Comparison of ENCODE assay signal across 8 cellular contexts in the genomic region with DNA sequence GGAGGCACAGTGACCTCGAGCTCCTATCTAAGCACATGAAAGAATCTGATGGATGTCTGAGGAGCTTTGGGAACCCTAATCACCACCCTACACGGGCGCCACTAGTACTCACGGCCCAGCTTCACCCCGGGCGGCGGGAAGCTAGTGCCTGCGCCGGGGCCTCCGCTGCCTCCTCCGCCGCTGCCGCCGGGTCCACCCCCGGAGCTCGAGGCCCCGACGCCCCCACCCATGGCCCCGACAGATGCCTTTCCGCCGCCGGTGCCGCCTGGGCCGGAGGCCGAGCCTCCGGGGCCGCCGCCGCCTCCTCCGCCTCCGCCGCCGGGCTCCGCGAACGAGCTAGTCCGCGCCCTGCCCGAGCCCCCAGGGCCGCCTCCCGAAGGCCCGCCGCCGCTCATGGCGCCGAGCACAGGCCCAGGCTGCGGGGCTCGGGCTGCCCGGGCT. TPM values are rescaled to one million over a fixed set of nuclear protein-coding genes. Genes with fewer than 3 reads are reported as not detected.
DNase-seq lines count a peak whose midpoint lies in the region; ATAC-seq and TF ChIP-seq lines count a peak whose summit lies in the region.

No MANE protein-coding gene starts in this region.

- H3K27me3 Mint-ChIP-seq in CD4-positive, CD25-positive, alpha-beta regulatory T cell = no peaks in the 10 kb centered on the region
- peaks cover 18% of the 10 kb centered on the region for H3K27me3 Mint-ChIP-seq in GM23338 (ENCODE audit: insufficient read depth, low read depth, poor library complexity)
- H3K27me3 Mint-ChIP-seq in activated CD4-positive, alpha-beta T cell treated with anti-CD3 and anti-CD28 coated beads, Interleukin-2, amount 10 ng/mL, durations not matched to agents 24 days and 14 days = no peaks in the 10 kb centered on the region

- peak overlapping the region; percentile 90 for H3K4me2 ChIP-seq in GM23338

- peak overlapping the region; percentile 86 to 90 (median 89) for H3K4me3 Mint-ChIP-seq in CD4-positive, CD25-positive, alpha-beta regulatory T cell
- peak overlapping the region; percentile 91 for H3K4me3 Mint-ChIP-seq in GM23338
- H3K4me3 Mint-ChIP-seq in activated CD4-positive, alpha-beta T cell treated with anti-CD3 and anti-CD28 coated beads, Interleukin-2, amount 10 ng/mL, durations not matched to agents 24 days and 14 days = peak overlapping the region; percentile 90

- no peak for TF ChIP-seq CTCF in GM23338 (conservative IDR thresholded peaks at IDR 0.05; ENCODE audit: low read depth in 2 of 2)
- TF ChIP-seq CTCF in gastrocnemius medialis (IDR thresholded peaks at IDR 0.05 in 4 of 5, conservative IDR thresholded peaks at IDR 0.05 in 1 of 5) = peak in 1 of 5 experiments; percentile 9

- H4K20me1 ChIP-seq in GM23338 (replicated peaks; ENCODE audit: insufficient read depth) = peaks cover 26% of the 10 kb centered on the region; the same call in 1 of the 2 replicates

- H3K9me2 ChIP-seq in GM23338 (ENCODE audit: insufficient read depth) = no peaks in the 10 kb centered on the region

- intact Hi-C loops in activated CD4-positive, alpha-beta T cell treated with anti-CD3 and anti-CD28 coated beads, Interleukin-2, amount 10 ng/mL, durations not matched to agents 24 days and 14 days (cut with micrococcal nuclease) = loop anchor here (1.0 to 2.0 kb wide), 4 partner anchors 22 to 119 kb away; partner anchors contain the start of genes POU2F2 and ZNF526
- intact Hi-C loops in gastrocnemius medialis (cut with DNase I; ENCODE audit: low total_unique reads) = loop anchor here (1.0 to 10.0 kb wide), 3 partner anchors 22 to 287 kb away; partner anchors contain the start of genes CNFN, RABAC1 and ZNF526

- peaks cover 20% of the 10 kb centered on the region for H3K36me3 ChIP-seq in CD4-positive, CD25-positive, alpha-beta regulatory T cell (ENCODE audit: control insufficient read depth, insufficient read depth, low read length)
- H3K36me3 ChIP-seq in GM23338 (ENCODE audit: insufficient read depth) (no peaks in the 10 kb centered on the region), gastrocnemius medialis (peaks cover 0 to 17% of the 10 kb centered on the region in 2 donors)

- H3K27me3 ChIP-seq in CD4-positive, CD25-positive, alpha-beta regulatory T cell (ENCODE audit: control insufficient read depth, insufficient read depth, low read length) = no peaks in the 10 kb centered on the region
- H3K27me3 ChIP-seq in GM23338 (ENCODE audit: insufficient read depth) (no peaks in the 10 kb centered on the region), gastrocnemius medialis (no peaks in the 10 kb centered on the region)

- in situ Hi-C loops in gastrocnemius medialis (cut with MboI; ENCODE audit: low sequenced_read_pairs in 4 of 4) = loop anchor here in 2 of 4 donors (5.0 to 10.0 kb wide), 2 partner anchors 45 to 83 kb away; partner anchors contain the start of gene MEGF8 (in 1 of the 2)

- H3F3A ChIP-seq in GM23338 (replicated peaks; ENCODE audit: low read depth) = peaks cover 22% of the 10 kb centered on the region

- H3K27ac Mint-ChIP-seq in CD4-positive, CD25-positive, alpha-beta regulatory T cell = peak overlapping the region; percentile 60 to 93 (median 90)
- H3K27ac Mint-ChIP-seq in GM23338 = no peak overlapping the region
- peak overlapping the region; percentile 88 for H3K27ac Mint-ChIP-seq in activated CD4-positive, alpha-beta T cell treated with anti-CD3 and anti-CD28 coated beads, Interleukin-2, amount 10 ng/mL, durations not matched to agents 24 days and 14 days

- H3K4me1 Mint-ChIP-seq in CD4-positive, CD25-positive, alpha-beta regulatory T cell = peaks cover 8 to 65% (median 45%) of the 10 kb centered on the region in 4 donors
- peaks cover 24% of the 10 kb centered on the region for H3K4me1 Mint-ChIP-seq in GM23338
- H3K4me1 Mint-ChIP-seq in activated CD4-positive, alpha-beta T cell treated with anti-CD3 and anti-CD28 coated beads, Interleukin-2, amount 10 ng/mL, durations not matched to agents 24 days and 14 days = peaks cover 37% of the 10 kb centered on the region

- H3K36me3 Mint-ChIP-seq in CD4-positive, CD25-positive, alpha-beta regulatory T cell = peaks cover 14% of the 10 kb centered on the region
- peaks cover 18% of the 10 kb centered on the region for H3K36me3 Mint-ChIP-seq in GM23338 (ENCODE audit: low read depth)
- H3K36me3 Mint-ChIP-seq in activated CD4-positive, alpha-beta T cell treated with anti-CD3 and anti-CD28 coated beads, Interleukin-2, amount 10 ng/mL, durations not matched to agents 24 days and 14 days (ENCODE audit: low read depth) = peaks cover 16% of the 10 kb centered on the region

- peak in 1 of 3 donors; percentile 35 for DNase-seq in CD4-positive, CD25-positive, alpha-beta regulatory T cell
- DNase-seq in GM23338 (ENCODE audit: low spot score) (no peak), globus pallidus (ENCODE audit: low spot score) (peak; percentile 26), gastrocnemius medialis (no peak), NCI-H128 (lab: John Stamatoyannopoulos, UW; ENCODE audit: unreplicated experiment) (no peak), COLO668 (lab: John Stamatoyannopoulos, UW; ENCODE audit: unreplicated experiment) (no peak)
- DNase-seq in activated CD4-positive, alpha-beta T cell treated with anti-CD3 and anti-CD28 coated beads, Interleukin-2, amount 10 ng/mL, durations not matched to agents 24 days and 14 days = no peak

- ATAC-seq in CD4-positive, CD25-positive, alpha-beta regulatory T cell (ENCODE audit: low read depth in 2 of 2) = no peak
- ATAC-seq in GM23338 (no peak), gastrocnemius medialis (no peak), GM21825 (IDR thresholded peaks at IDR 0.05; ENCODE audit: unreplicated experiment) (no peak)

- H3K79me2 ChIP-seq in GM23338 (replicated peaks; ENCODE audit: insufficient read depth) = peaks cover 21% of the 10 kb centered on the region

- no peaks in the 10 kb centered on the region for H3K9me3 ChIP-seq in CD4-positive, CD25-positive, alpha-beta regulatory T cell (ENCODE audit: control insufficient read depth in 2 of 2, low read length in 2 of 2)
- no peaks in the 10 kb centered on the region for H3K9me3 ChIP-seq in gastrocnemius medialis

- TF ChIP-seq POLR2A in gastrocnemius medialis (IDR thresholded peaks at IDR 0.05) = no peak

- H3K4me1 ChIP-seq in CD4-positive, CD25-positive, alpha-beta regulatory T cell (ENCODE audit: control insufficient read depth, insufficient read depth, low read length, poor library complexity, severe bottlenecking) = peaks cover 41% of the 10 kb centered on the region
- H3K4me1 ChIP-seq in GM23338 (ENCODE audit: insufficient read depth) = peaks cover 30% of the 10 kb centered on the region
- H3K4me1 ChIP-seq in gastrocnemius medialis = peaks cover 36 to 39% of the 10 kb centered on the region in 2 donors

- H3K27ac ChIP-seq in CD4-positive, CD25-positive, alpha-beta regulatory T cell (ENCODE audit: insufficient read depth, low read length, poor library complexity, severe bottlenecking) = peak overlapping the region; percentile 89
- no peak overlapping the region for H3K27ac ChIP-seq in GM23338 (ENCODE audit: low read depth)
- peak overlapping the region; percentile 86 to 95 (median 87) for H3K27ac ChIP-seq in gastrocnemius medialis

- H3K9me3 Mint-ChIP-seq in CD4-positive, CD25-positive, alpha-beta regulatory T cell = no peaks in the 10 kb centered on the region
- H3K9me3 Mint-ChIP-seq in GM23338 = no peaks in the 10 kb centered on the region; the same call in 2 of the 3 replicates
- H3K9me3 Mint-ChIP-seq in activated CD4-positive, alpha-beta T cell treated with anti-CD3 and anti-CD28 coated beads, Interleukin-2, amount 10 ng/mL, durations not matched to agents 24 days and 14 days = no peaks in the 10 kb centered on the region

- H2AFZ ChIP-seq in GM23338 = peak overlapping the region; percentile 57; the same call in 1 of the 2 replicates

- peak overlapping the region; percentile 95 for H3K4me3 ChIP-seq in CD4-positive, CD25-positive, alpha-beta regulatory T cell (ENCODE audit: low read depth, low read length)
- peak overlapping the region; percentile 87 for H3K4me3 ChIP-seq in GM23338
- peak overlapping the region; percentile 64 to 82 (median 76) for H3K4me3 ChIP-seq in gastrocnemius medialis

RNA-seq across cellular contexts. Expression of gene GSK3A, which starts 0.3 kb away (rescaled TPM):
- total RNA-seq in CD4-positive, CD25-positive, alpha-beta regulatory T cell = 31.3 TPM
- polyA plus RNA-seq in CD4-positive, CD25-positive, alpha-beta regulatory T cell = 10 to 100 TPM; 12.0 to 16.0 (median 12.9) TPM
- 40.7 and 47.0 TPM in 2 replicates for total RNA-seq in GM23338 (2014; rRNA removed; shearing (Covaris generic))
- 17.7 and 19.2 TPM in 2 replicates for polyA plus RNA-seq in GM23338 (2016; fragmentation: Nextera tagmentation; extraction: Ambion mirVana)
- 50.7 and 52.6 TPM in 2 replicates for total RNA-seq in activated CD4-positive, alpha-beta T cell treated with anti-CD3 and anti-CD28 coated beads, Interleukin-2, amount 10 ng/mL, durations not matched to agents 24 days and 14 days
- 10 to 100 TPM; 24.2 to 48.0 (median 40.1) TPM for total RNA-seq in gastrocnemius medialis

RNA-seq across cellular contexts. Expression of gene ERF, which starts 12.8 kb away (rescaled TPM):
- 96.4 TPM for total RNA-seq in CD4-positive, CD25-positive, alpha-beta regulatory T cell
- polyA plus RNA-seq in CD4-positive, CD25-positive, alpha-beta regulatory T cell = 1 to 10 TPM; 1.4 to 7.5 (median 2.6) TPM
- total RNA-seq in GM23338 (2014; rRNA removed; shearing (Covaris generic)) = 49.0 and 49.4 TPM in 2 replicates
- 29.4 and 30.4 TPM in 2 replicates for polyA plus RNA-seq in GM23338 (2016; fragmentation: Nextera tagmentation; extraction: Ambion mirVana)
- 71.6 and 82.3 TPM in 2 replicates for total RNA-seq in activated CD4-positive, alpha-beta T cell treated with anti-CD3 and anti-CD28 coated beads, Interleukin-2, amount 10 ng/mL, durations not matched to agents 24 days and 14 days
- total RNA-seq in gastrocnemius medialis = 10 to 100 TPM; 14.0 to 26.7 (median 14.8) TPM

RNA-seq across cellular contexts. Expression of gene ZNF526, which starts 22.0 kb away (rescaled TPM):
- 8.8 TPM for total RNA-seq in CD4-positive, CD25-positive, alpha-beta regulatory T cell
- 1 to 10 TPM; 4.0 to 7.7 (median 5.3) TPM for polyA plus RNA-seq in CD4-positive, CD25-positive, alpha-beta regulatory T cell
- total RNA-seq in GM23338 (2014; rRNA removed; shearing (Covaris generic)) = 12.7 and 13.3 TPM in 2 replicates
- 4.7 and 5.8 TPM in 2 replicates for polyA plus RNA-seq in GM23338 (2016; fragmentation: Nextera tagmentation; extraction: Ambion mirVana)
- 19.0 and 20.1 TPM in 2 replicates for total RNA-seq in activated CD4-positive, alpha-beta T cell treated with anti-CD3 and anti-CD28 coated beads, Interleukin-2, amount 10 ng/mL, durations not matched to agents 24 days and 14 days
- total RNA-seq in gastrocnemius medialis = 1 to 10 TPM; 3.3 to 5.8 (median 4.9) TPM

RNA-seq across cellular contexts. Expression of gene DEDD2, which starts 24.6 kb away (rescaled TPM):
- total RNA-seq in CD4-positive, CD25-positive, alpha-beta regulatory T cell = 99.8 TPM
- polyA plus RNA-seq in CD4-positive, CD25-positive, alpha-beta regulatory T cell = 100 to 1,000 TPM; 155 to 179 (median 161) TPM
- total RNA-seq in GM23338 (2014; rRNA removed; shearing (Covaris generic)) = 59.4 and 63.0 TPM in 2 replicates
- 23.4 and 25.6 TPM in 2 replicates for polyA plus RNA-seq in GM23338 (2016; fragmentation: Nextera tagmentation; extraction: Ambion mirVana)
- 28.7 and 34.8 TPM in 2 replicates for total RNA-seq in activated CD4-positive, alpha-beta T cell treated with anti-CD3 and anti-CD28 coated beads, Interleukin-2, amount 10 ng/mL, durations not matched to agents 24 days and 14 days
- 10 to 100 TPM; 22.5 to 33.6 (median 29.2) TPM for total RNA-seq in gastrocnemius medialis

RNA-seq across cellular contexts. Expression of gene CIC, which starts 27.0 kb away (rescaled TPM):
- 124 TPM for total RNA-seq in CD4-positive, CD25-positive, alpha-beta regulatory T cell
- under 1 TPM; 0.41 to 0.91 (median 0.68) TPM for polyA plus RNA-seq in CD4-positive, CD25-positive, alpha-beta regulatory T cell
- total RNA-seq in GM23338 (2014; rRNA removed; shearing (Covaris generic)) = 31.8 and 42.0 TPM in 2 replicates
- polyA plus RNA-seq in GM23338 (2016; fragmentation: Nextera tagmentation; extraction: Ambion mirVana) = 13.2 and 13.9 TPM in 2 replicates
- total RNA-seq in activated CD4-positive, alpha-beta T cell treated with anti-CD3 and anti-CD28 coated beads, Interleukin-2, amount 10 ng/mL, durations not matched to agents 24 days and 14 days = 61.2 and 65.6 TPM in 2 replicates
- total RNA-seq in gastrocnemius medialis = 10 to 100 TPM; 15.2 to 52.2 (median 41.5) TPM
